Comparison of ENCODE assay signal across 9 cellular contexts in the genomic region with DNA sequence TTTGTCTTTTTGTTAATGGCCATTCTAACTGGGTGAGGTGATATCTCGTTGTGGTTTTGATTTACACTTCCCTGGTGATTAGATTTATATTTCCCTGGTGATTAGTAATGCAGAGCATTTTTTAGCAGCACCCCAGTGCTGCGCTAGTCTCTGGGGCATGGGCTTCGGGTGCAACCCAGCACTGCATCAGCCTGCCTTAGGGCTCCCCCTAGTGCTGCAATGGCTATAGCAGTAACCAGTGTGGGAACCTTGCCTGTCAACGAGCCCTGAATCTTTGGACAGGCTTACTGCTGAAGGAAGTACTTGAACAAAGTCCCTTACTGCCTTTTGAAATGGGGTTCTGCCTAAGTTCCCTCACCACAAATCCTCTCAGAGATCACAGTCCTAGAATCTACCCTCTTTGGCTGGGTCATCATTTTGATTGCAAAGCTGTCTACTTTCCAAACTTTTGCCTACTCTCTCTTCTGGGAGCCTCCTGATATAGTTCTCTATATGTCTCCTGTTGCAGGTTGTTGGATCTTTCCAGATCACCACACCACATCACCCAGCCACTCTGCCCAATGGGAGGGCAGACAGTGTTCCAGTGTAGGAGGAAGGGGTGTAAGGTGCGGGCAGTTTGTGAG.
DNase-seq lines count a peak whose midpoint lies in the region; ATAC-seq, FAIRE-seq and TF ChIP-seq lines count a peak whose summit lies in the region.
"Had no signal": no experiment of that assay in that cellular context is flagged by ENCODE, and none has a peak within 500 bp of the region (broad histone marks: within the 10 kb centered on the region; RNA-seq: fewer than 3 reads in every experiment).

No MANE protein-coding gene starts in this region.

- intact Hi-C loops in activated T-helper 2 cell treated with anti-CD3 and anti-CD28 coated beads, Interferon-gamma antibody, Interleukin-2, Interleukin-4, amounts not matched to agents 10 μg/mL and 5 μg/mL and 100 μg/mL, durations not matched to agents 14 hours and 24 hours and 36 hours (cut with micrococcal nuclease): loop anchor here (1.0 to 2.0 kb wide), 4 partner anchors 18 to 78 kb away; a partner anchor contains a TSS
- intact Hi-C loops in posterior cingulate gyrus (cut with DNase I): no loop called here

- H3K36me3 Mint-ChIP-seq in activated T-helper 2 cell treated with anti-CD3 and anti-CD28 coated beads, Interferon-gamma antibody, Interleukin-2, Interleukin-4, amounts not matched to agents 10 μg/mL and 5 μg/mL and 100 μg/mL, durations not matched to agents 14 hours and 24 hours and 36 hours (ENCODE audit: low read depth): no peaks in the 10 kb centered on the region

- no peaks in the 10 kb centered on the region for H3K9me3 ChIP-seq in DOHH2 (ENCODE audit: control insufficient read depth, insufficient read depth, low read length)

- no peaks in the 10 kb centered on the region for H3K9me3 Mint-ChIP-seq in activated T-helper 2 cell treated with anti-CD3 and anti-CD28 coated beads, Interferon-gamma antibody, Interleukin-2, Interleukin-4, amounts not matched to agents 10 μg/mL and 5 μg/mL and 100 μg/mL, durations not matched to agents 14 hours and 24 hours and 36 hours

- peaks cover 10% of the 10 kb centered on the region for H3K27me3 Mint-ChIP-seq in activated T-helper 2 cell treated with anti-CD3 and anti-CD28 coated beads, Interferon-gamma antibody, Interleukin-2, Interleukin-4, amounts not matched to agents 10 μg/mL and 5 μg/mL and 100 μg/mL, durations not matched to agents 14 hours and 24 hours and 36 hours (ENCODE audit: low read depth)

- DNase-seq in HL-60 (ENCODE audit: low read depth in 1 of 2, low spot score in 1 of 2) (peak; percentile 13 to 77), RCC 7860 (ENCODE audit: low spot score) (peak; percentile 25), globus pallidus (ENCODE audit: low spot score) (peak; percentile 76), posterior cingulate gyrus (peak in 7 of 10 donors; percentile 47 to 94 (median 75)), middle frontal gyrus (ENCODE audit: extremely low spot score, low spot score) (no peak)
- DNase-seq in activated T-helper 2 cell treated with anti-CD3 and anti-CD28 coated beads, Interferon-gamma antibody, Interleukin-2, Interleukin-4, amounts not matched to agents 10 μg/mL and 5 μg/mL and 100 μg/mL, durations not matched to agents 14 hours and 24 hours and 36 hours (ENCODE audit: low spot score): peak; percentile 57

- no peaks in the 10 kb centered on the region for H4K20me1 ChIP-seq in DOHH2 (ENCODE audit: control insufficient read depth, insufficient read depth, low read depth, low read length)

- peaks cover 2% of the 10 kb centered on the region for H3K4me1 Mint-ChIP-seq in activated T-helper 2 cell treated with anti-CD3 and anti-CD28 coated beads, Interferon-gamma antibody, Interleukin-2, Interleukin-4, amounts not matched to agents 10 μg/mL and 5 μg/mL and 100 μg/mL, durations not matched to agents 14 hours and 24 hours and 36 hours (ENCODE audit: low read depth)

- H3K4me3 ChIP-seq in DOHH2 (ENCODE audit: low read length) (no peak overlapping the region), HL-60 (replicated peaks; ENCODE audit: insufficient read depth, low read length) (no peak overlapping the region)

- TF ChIP-seq CTCF in DOHH2 (IDR thresholded peaks at IDR 0.05; ENCODE audit: low read depth, low read length, poor library complexity, severe bottlenecking): peak; percentile 92
- TF ChIP-seq CTCF in HL-60 (IDR thresholded peaks at IDR 0.05; ENCODE audit: insufficient read depth, low read length): peak; percentile 95

- H3K4me1 ChIP-seq in DOHH2 (ENCODE audit: control insufficient read depth, low read length): no peaks in the 10 kb centered on the region

- no peak for FAIRE-seq in RCC 7860 (lab: Jason Lieb, UNC)

- no peaks in the 10 kb centered on the region for H3K36me3 ChIP-seq in DOHH2 (ENCODE audit: control insufficient read depth, low read length)

- H3K27ac ChIP-seq in DOHH2 (ENCODE audit: low read depth, low read length): no peak overlapping the region
- H3K27ac ChIP-seq in HL-60 (replicated peaks): no peak overlapping the region
- H3K27ac ChIP-seq: epithelial cell of prostate had no signal

- H3F3A ChIP-seq in DOHH2 (ENCODE audit: control insufficient read depth, insufficient read depth): no peaks in the 10 kb centered on the region

- ATAC-seq in GM21390 (IDR thresholded peaks at IDR 0.05; ENCODE audit: unreplicated experiment): peak; percentile 100

- no peaks in the 10 kb centered on the region for H3K9me2 ChIP-seq in DOHH2 (replicated peaks; ENCODE audit: control insufficient read depth, low read length)

- H3K4me2 ChIP-seq in DOHH2 (ENCODE audit: low read length): no peak overlapping the region

- H3K27me3 ChIP-seq in DOHH2 (ENCODE audit: control insufficient read depth, low read length) (0 out of 2 replicates have a peak, but pooled peaks cover 2% of the 10 kb centered on the region), HL-60 (ENCODE audit: insufficient read depth, poor library complexity, severe bottlenecking) (peaks cover 4% of the 10 kb centered on the region)

- no peaks in the 10 kb centered on the region for H3K79me2 ChIP-seq in DOHH2 (ENCODE audit: control insufficient read depth, low read length)

- H3K4me3 Mint-ChIP-seq in activated T-helper 2 cell treated with anti-CD3 and anti-CD28 coated beads, Interferon-gamma antibody, Interleukin-2, Interleukin-4, amounts not matched to agents 10 μg/mL and 5 μg/mL and 100 μg/mL, durations not matched to agents 14 hours and 24 hours and 36 hours (ENCODE audit: low read depth): no peak overlapping the region

- no peak overlapping the region for H3K27ac Mint-ChIP-seq in activated T-helper 2 cell treated with anti-CD3 and anti-CD28 coated beads, Interferon-gamma antibody, Interleukin-2, Interleukin-4, amounts not matched to agents 10 μg/mL and 5 μg/mL and 100 μg/mL, durations not matched to agents 14 hours and 24 hours and 36 hours
